ENCODE assay signal across 1 cellular context in genomic region chr17:42456223-42457106, GRCh38.
TF ChIP-seq lines count a peak whose summit lies in the region.

No MANE protein-coding gene starts in this region.

TF ChIP-seq in K562, 482 proteins besides CTCF, POLR2A, EP300 and RAD21 (continued from another document and continues in another):
- TF ChIP-seq ZBTB11 (CRISPR knock-in tag; IDR thresholded peaks at IDR 0.05) (no peak), NONO (IDR thresholded peaks at IDR 0.05; ENCODE audit: low read depth in 2 of 2, low read length in 1 of 2) (0 out of 4 replicates have a peak, but pooled peaks of 1 of the 2 experiments have one; percentile 15), MYNN (IDR thresholded peaks at IDR 0.05) (peak; percentile 96), MYNN (CRISPR knock-in tag; IDR thresholded peaks at IDR 0.05) (no peak; the same call in 1 of the 2 replicates), CBFB (CRISPR knock-in tag; IDR thresholded peaks at IDR 0.05) (no peak), BRD4 (IDR thresholded peaks at IDR 0.05) (no peak), E2F1 (CRISPR knock-in tag; IDR thresholded peaks at IDR 0.05) (no peak), ZNF354B (CRISPR knock-in tag; IDR thresholded peaks at IDR 0.05) (no peak), NCOA6 (IDR thresholded peaks at IDR 0.05) (no peak), ESRRB (CRISPR knock-in tag; IDR thresholded peaks at IDR 0.05; ENCODE audit: borderline replicate concordance) (no peak), XRCC5 (IDR thresholded peaks at IDR 0.05; ENCODE audit: low read depth, low read length) (no peak), SIRT6 (IDR thresholded peaks at IDR 0.05; ENCODE audit: low read depth, low read length) (no peak), JUNB (CRISPR knock-in tag; conservative IDR thresholded peaks at IDR 0.05) (no peak), U2AF2 (optimal IDR thresholded peaks at IDR 0.05; ENCODE audit: low read depth, low read length) (no peak), RBM22 (IDR thresholded peaks at IDR 0.05; ENCODE audit: low read depth, low read length, poor library complexity, severe bottlenecking) (no peak), FOS (IDR thresholded peaks at IDR 0.05; ENCODE audit: extremely low read depth, insufficient read length) (no peak), ZNF24 (IDR thresholded peaks at IDR 0.05) (no peak), CHD7 (IDR thresholded peaks at IDR 0.05; ENCODE audit: low read depth, low read length) (no peak), MEIS2 (IDR thresholded peaks at IDR 0.05; ENCODE audit: partially characterized antibody) (peak; percentile 95), SMAD4 (CRISPR knock-in tag; conservative IDR thresholded peaks at IDR 0.05) (0 out of 2 replicates have a peak, but pooled peaks have one; percentile 52), CREB3 (tag; conservative IDR thresholded peaks at IDR 0.05; ENCODE audit: low read depth) (no peak), KLF13 (tag; IDR thresholded peaks at IDR 0.05; ENCODE audit: borderline replicate concordance, low read depth) (no peak), FOXJ2 (tag; IDR thresholded peaks at IDR 0.05) (no peak), ZC3H4 (CRISPR knock-in tag; IDR thresholded peaks at IDR 0.05; ENCODE audit: borderline replicate concordance) (no peak), SMAD3 (CRISPR knock-in tag; conservative IDR thresholded peaks at IDR 0.05) (no peak), SAP30 (IDR thresholded peaks at IDR 0.05; ENCODE audit: borderline replicate concordance, insufficient read depth, low read depth, low read length, poor library complexity, severe bottlenecking) (no peak), HDAC3 (IDR thresholded peaks at IDR 0.05; ENCODE audit: borderline replicate concordance, partially characterized antibody) (no peak), ZNF695 (CRISPR knock-in tag; IDR thresholded peaks at IDR 0.05) (no peak), HNRNPH1 (optimal IDR thresholded peaks at IDR 0.05; ENCODE audit: low read depth, low read length) (no peak), DNMT1 (IDR thresholded peaks at IDR 0.05) (no peak), ZNF395 (CRISPR knock-in tag; IDR thresholded peaks at IDR 0.05) (peak; percentile 41; the same call in 1 of the 2 replicates), HSF4 (CRISPR knock-in tag; IDR thresholded peaks at IDR 0.05; ENCODE audit: borderline replicate concordance) (no peak), NFXL1 (CRISPR knock-in tag; IDR thresholded peaks at IDR 0.05) (no peak), RBM34 (IDR thresholded peaks at IDR 0.05; ENCODE audit: borderline replicate concordance, insufficient read depth, low read length) (no peak), KLF10 (CRISPR knock-in tag; IDR thresholded peaks at IDR 0.05) (no peak), ZFX (CRISPR knock-in tag; IDR thresholded peaks at IDR 0.05) (no peak), ZNF77 (CRISPR knock-in tag; IDR thresholded peaks at IDR 0.05) (no peak), FIP1L1 (IDR thresholded peaks at IDR 0.05; ENCODE audit: low read depth, low read length, poor library complexity, severe bottlenecking) (no peak), ZNF217 (CRISPR knock-in tag; IDR thresholded peaks at IDR 0.05) (no peak), ZNF239 (CRISPR knock-in tag; IDR thresholded peaks at IDR 0.05) (no peak), ZBTB2 (IDR thresholded peaks at IDR 0.05) (peak; percentile 75; the same call in 1 of the 2 replicates), GMEB1 (CRISPR knock-in tag; IDR thresholded peaks at IDR 0.05) (no peak), HDAC6 (IDR thresholded peaks at IDR 0.05; ENCODE audit: low read depth, low read length) (no peak)
